2 cellular contexts compared by ENCODE assay signal in genomic region chr1:163315773-163316374, GRCh38.
TF ChIP-seq lines count a peak whose summit lies in the region.

No MANE protein-coding gene starts in this region.

TF ChIP-seq in HCT116, 20 proteins besides CTCF, POLR2A, EP300 and RAD21:
- TF ChIP-seq JUND (IDR thresholded peaks at IDR 0.05) (no peak), EGR1 (IDR thresholded peaks at IDR 0.05; ENCODE audit: low read depth) (no peak), ZFX (IDR thresholded peaks at IDR 0.05) (no peak), SIN3A (IDR thresholded peaks at IDR 0.05; ENCODE audit: low read depth) (no peak), ATF3 (IDR thresholded peaks at IDR 0.05) (no peak)

TF ChIP-seq in HepG2, 621 proteins besides CTCF, POLR2A, EP300 and RAD21:
- TF ChIP-seq STAG1 (CRISPR knock-in tag; IDR thresholded peaks at IDR 0.05): peak; percentile 71
- TF ChIP-seq ZFP36L1 (CRISPR knock-in tag; IDR thresholded peaks at IDR 0.05): no peak
- peak; percentile 34 for TF ChIP-seq SMC3 (IDR thresholded peaks at IDR 0.05; ENCODE audit: low read length)
